1 cellular context compared by ENCODE assay signal in the genomic region with DNA sequence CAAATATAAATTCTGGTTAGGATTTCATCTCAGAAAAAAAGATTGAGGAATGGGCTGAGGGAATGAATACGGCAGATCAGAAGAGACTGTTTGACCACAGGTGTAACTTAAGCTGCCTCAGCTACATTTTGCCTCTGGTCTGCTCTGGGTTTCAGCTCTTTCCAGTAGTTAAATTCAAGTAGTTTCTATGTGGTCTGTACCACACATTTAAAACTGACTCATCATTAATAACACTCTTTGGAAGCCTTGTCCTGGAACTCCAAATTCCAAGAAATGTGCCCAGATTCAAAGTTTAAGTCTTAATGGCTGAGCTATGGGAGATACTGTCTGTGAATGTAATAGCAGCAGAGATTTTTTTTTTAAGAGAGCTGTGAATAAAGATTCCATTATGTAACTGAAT.
TF ChIP-seq lines count a peak whose summit lies in the region.

No MANE protein-coding gene starts in this region.

TF ChIP-seq in H1, 55 proteins besides CTCF, POLR2A, EP300 and RAD21 (continued from another document):
- TF ChIP-seq SIRT6 (IDR thresholded peaks at IDR 0.05; ENCODE audit: low read length) (no peak), SP4 (IDR thresholded peaks at IDR 0.05; ENCODE audit: low read length) (no peak), CREB1 (IDR thresholded peaks at IDR 0.05) (no peak), POU5F1 (IDR thresholded peaks at IDR 0.05; ENCODE audit: low read depth, low read length) (no peak), TCF12 (IDR thresholded peaks at IDR 0.05; ENCODE audit: low read depth, low read length) (no peak), BCL11A (IDR thresholded peaks at IDR 0.05; ENCODE audit: low read depth in 2 of 2, low read length in 2 of 2) (no peak), KDM4A (IDR thresholded peaks at IDR 0.05; ENCODE audit: low read depth, low read length, severe bottlenecking) (no peak), ZNF274 (IDR thresholded peaks at IDR 0.05; ENCODE audit: borderline replicate concordance, extremely low read depth, low read length) (no peak), KDM5A (IDR thresholded peaks at IDR 0.05; ENCODE audit: low read length) (no peak), SRF (IDR thresholded peaks at IDR 0.05; ENCODE audit: low read depth, low read length) (no peak)
